22 cellular contexts compared by ENCODE assay signal in genomic region chr21:44533891-44534627, GRCh38. TPM values are rescaled to one million over a fixed set of nuclear protein-coding genes. Genes with fewer than 3 reads are reported as not detected.
A peak's percentile ranks its signal among the peaks of the same experiment; 100 is the strongest.
DNase-seq lines count a peak whose midpoint lies in the region; ATAC-seq and TF ChIP-seq lines count a peak whose summit lies in the region.
"Had no signal": no experiment of that assay in that cellular context is flagged by ENCODE, and none has a peak within 500 bp of the region (broad histone marks: within the 10 kb centered on the region; RNA-seq: fewer than 3 reads in every experiment).

No MANE protein-coding gene starts in this region.

- no peak overlapping the region for H4K8ac ChIP-seq in mesenchymal stem cell (ENCODE audit: low read length)

- no peak for TF ChIP-seq CTCF in VCaP (conservative IDR thresholded peaks at IDR 0.05)

- no peak overlapping the region for H3K14ac ChIP-seq in mesenchymal stem cell (ENCODE audit: low read length in 2 of 2)

- H3K9me3 Mint-ChIP-seq in stimulated activated naive CD8-positive, alpha-beta T cell treated with anti-CD3 and anti-CD28 coated beads, Interleukin-15, amount 100 ng/mL, for 72 hours = no peaks in the 10 kb centered on the region
- H3K9me3 Mint-ChIP-seq: activated T-cell treated with anti-CD3 and anti-CD28 coated beads, Interleukin-2, amount 50 U/mL, for 72 hours; naive thymus-derived CD8-positive, alpha-beta T cell had no signal

- H2AK5ac ChIP-seq in mesenchymal stem cell (ENCODE audit: low read length, severe bottlenecking) = no peak overlapping the region

- no peak overlapping the region for H2AFZ ChIP-seq in mesenchymal stem cell (ENCODE audit: low read depth, low read length)

- no peak overlapping the region for H2BK120ac ChIP-seq in mesenchymal stem cell (ENCODE audit: low read depth, low read length)

- no peak overlapping the region for H3K4me3 Mint-ChIP-seq in stimulated activated naive CD8-positive, alpha-beta T cell treated with anti-CD3 and anti-CD28 coated beads, Interleukin-15, amount 100 ng/mL, for 72 hours
- H3K4me3 Mint-ChIP-seq: activated T-cell treated with anti-CD3 and anti-CD28 coated beads, Interleukin-2, amount 50 U/mL, for 72 hours; IgD-negative memory B cell; mesothelial cell of epicardium; naive thymus-derived CD8-positive, alpha-beta T cell had no signal

- peak; percentile 15 for ATAC-seq in stimulated activated naive CD8-positive, alpha-beta T cell treated with anti-CD3 and anti-CD28 coated beads, Interleukin-15, amount 100 ng/mL, for 72 hours
- no peak for ATAC-seq in stimulated activated naive CD8-positive, alpha-beta T cell treated with anti-CD3 and anti-CD28 coated beads, Interleukin-15, Interleukin-2, amounts not matched to agents 100 U/mL and 50 U/mL, for 24 hours
- no peak for ATAC-seq in HG02642 (IDR thresholded peaks at IDR 0.05; ENCODE audit: poor library complexity, unreplicated experiment)
- no peak for ATAC-seq in GM21423 (IDR thresholded peaks at IDR 0.05; ENCODE audit: unreplicated experiment)
- ATAC-seq in GM21723 (IDR thresholded peaks at IDR 0.05; ENCODE audit: unreplicated experiment) = no peak
- ATAC-seq: naive thymus-derived CD8-positive, alpha-beta T cell had no signal

- no peaks in the 10 kb centered on the region for H3K4me1 ChIP-seq in mesenchymal stem cell (ENCODE audit: control insufficient read depth, insufficient read depth, low read depth, low read length)
- H3K4me1 ChIP-seq: left ventricle myocardium inferior, SJSA1 had no signal

- H3K36me3 ChIP-seq in mesenchymal stem cell (ENCODE audit: control insufficient read depth in 1 of 2, insufficient read depth in 2 of 2, low read depth in 1 of 2, low read length in 2 of 2) = no peaks in the 10 kb centered on the region
- H3K36me3 ChIP-seq: left ventricle myocardium inferior, SJSA1 had no signal

- H3K4me2 ChIP-seq in mesenchymal stem cell (ENCODE audit: low read length, poor library complexity, severe bottlenecking) = no peak overlapping the region

- H3K27me3 Mint-ChIP-seq in stimulated activated naive CD8-positive, alpha-beta T cell treated with anti-CD3 and anti-CD28 coated beads, Interleukin-15, amount 100 ng/mL, for 72 hours = no peaks in the 10 kb centered on the region

- H3K23ac ChIP-seq in mesenchymal stem cell (ENCODE audit: low read length in 2 of 2) = no peak overlapping the region

- H3K9ac ChIP-seq in mesenchymal stem cell (ENCODE audit: low read length) = no peak overlapping the region

- no peaks in the 10 kb centered on the region for H3K9me3 ChIP-seq in mesenchymal stem cell (ENCODE audit: control insufficient read depth, low read length)
- H3K9me3 ChIP-seq: left ventricle myocardium inferior, SJSA1 had no signal

- WGBS in mesenchymal stem cell = 90% methylated on average over 15 of the region's 21 CpGs

- H3K79me1 ChIP-seq in mesenchymal stem cell (replicated peaks; ENCODE audit: low read length, poor library complexity, severe bottlenecking) = no peaks in the 10 kb centered on the region

- no peak overlapping the region for H2BK5ac ChIP-seq in mesenchymal stem cell (ENCODE audit: low read depth, low read length, poor library complexity, severe bottlenecking)

- no peak overlapping the region for H2BK15ac ChIP-seq in mesenchymal stem cell (ENCODE audit: low read depth, poor library complexity, severe bottlenecking)

- H4K91ac ChIP-seq in mesenchymal stem cell (ENCODE audit: low read length) = peak overlapping the region; percentile 40

- H3K18ac ChIP-seq in mesenchymal stem cell (ENCODE audit: low read depth in 1 of 2, low read length in 2 of 2) = no peak overlapping the region

- no peak overlapping the region for H2BK12ac ChIP-seq in mesenchymal stem cell (ENCODE audit: low read length in 2 of 2)

- H3K4me1 Mint-ChIP-seq in stimulated activated naive CD8-positive, alpha-beta T cell treated with anti-CD3 and anti-CD28 coated beads, Interleukin-15, amount 100 ng/mL, for 72 hours = no peaks in the 10 kb centered on the region
- H3K4me1 Mint-ChIP-seq: mesothelial cell of epicardium had no signal

- H3K4me3 ChIP-seq in mesenchymal stem cell (ENCODE audit: insufficient read depth in 1 of 2, low read depth in 1 of 2, low read length in 2 of 2) = no peak overlapping the region
- H3K4me3 ChIP-seq: left ventricle myocardium inferior, SJSA1 had no signal

- DNase-seq in stimulated activated naive CD8-positive, alpha-beta T cell treated with anti-CD3 and anti-CD28 coated beads, Interleukin-15, amount 100 ng/mL, for 72 hours = no peak
- no peak for DNase-seq in stimulated activated naive CD8-positive, alpha-beta T cell treated with anti-CD3 and anti-CD28 coated beads, Interleukin-15, Interleukin-2, amounts not matched to agents 100 U/mL and 50 U/mL, for 24 hours
- DNase-seq in mesenchymal stem cell (no peak), NCI-H1092 (lab: John Stamatoyannopoulos, UW) (no peak)
- DNase-seq: activated CD4-positive, alpha-beta T cell treated with anti-CD3 and anti-CD28 coated beads for 48 hours; activated T-cell treated with anti-CD3 and anti-CD28 coated beads, Interleukin-2, amount 50 U/mL, for 72 hours; amygdala; Calu3; left ventricle myocardium inferior; NCI-H1105 treated with DMSO at 0.1 percent for 48 hours; NCI-H1930; NCI-H69; small intestine had no signal

- no peak overlapping the region for H3K4ac ChIP-seq in mesenchymal stem cell (ENCODE audit: low read depth in 1 of 2, low read length in 2 of 2)

- H3K27ac Mint-ChIP-seq in stimulated activated naive CD8-positive, alpha-beta T cell treated with anti-CD3 and anti-CD28 coated beads, Interleukin-15, amount 100 ng/mL, for 72 hours = no peak overlapping the region
- H3K27ac Mint-ChIP-seq: activated T-cell treated with anti-CD3 and anti-CD28 coated beads, Interleukin-2, amount 50 U/mL, for 72 hours; IgD-negative memory B cell; mesothelial cell of epicardium; naive thymus-derived CD8-positive, alpha-beta T cell had no signal

- H3K27me3 ChIP-seq in mesenchymal stem cell (ENCODE audit: control insufficient read depth in 1 of 2, insufficient read depth in 1 of 2, low read length in 2 of 2) = peaks cover 0 to 8% of the 10 kb centered on the region in 2 experiments

- peak overlapping the region; percentile 59 for H3K27ac ChIP-seq in VCaP
- H3K27ac ChIP-seq in mesenchymal stem cell (ENCODE audit: low read length, poor library complexity, severe bottlenecking) = no peak overlapping the region
- H3K27ac ChIP-seq: left ventricle myocardium inferior, SJSA1 had no signal

RNA-seq across cellular contexts. Expression of gene KRTAP10-1, which starts 5.9 kb away (rescaled TPM):
- polyA plus RNA-seq in mesenchymal stem cell (2013, experiment 1 of 2) = not detected
- not detected for polyA plus RNA-seq in mesenchymal stem cell (2013, experiment 2 of 2)
- polyA plus RNA-seq: IgD-negative memory B cell; naive thymus-derived CD8-positive, alpha-beta T cell; small intestine; urinary bladder had no signal

RNA-seq across cellular contexts. Expression of gene KRTAP10-2, which starts 17.2 kb away (rescaled TPM):
- polyA plus RNA-seq in mesenchymal stem cell (2013, experiment 1 of 2) = not detected
- polyA plus RNA-seq in mesenchymal stem cell (2013, experiment 2 of 2) = not detected
- polyA plus RNA-seq: IgD-negative memory B cell; naive thymus-derived CD8-positive, alpha-beta T cell; small intestine; urinary bladder had no signal

RNA-seq across cellular contexts. Expression of gene KRTAP10-3, which starts 24.5 kb away (rescaled TPM):
- not detected for polyA plus RNA-seq in mesenchymal stem cell (2013, experiment 1 of 2)
- not detected for polyA plus RNA-seq in mesenchymal stem cell (2013, experiment 2 of 2)
- polyA plus RNA-seq: IgD-negative memory B cell; naive thymus-derived CD8-positive, alpha-beta T cell; small intestine; urinary bladder had no signal

RNA-seq across cellular contexts. Expression of gene KRTAP10-4, which starts 39.5 kb away (rescaled TPM):
- polyA plus RNA-seq in mesenchymal stem cell (2013, experiment 1 of 2) = not detected
- polyA plus RNA-seq in mesenchymal stem cell (2013, experiment 2 of 2) = not detected
- polyA plus RNA-seq: IgD-negative memory B cell; naive thymus-derived CD8-positive, alpha-beta T cell; small intestine; urinary bladder had no signal

RNA-seq across cellular contexts. Expression of gene KRTAP10-5, which starts 46.3 kb away (rescaled TPM):
- not detected for polyA plus RNA-seq in mesenchymal stem cell (2013, experiment 1 of 2)
- not detected for polyA plus RNA-seq in mesenchymal stem cell (2013, experiment 2 of 2)
- polyA plus RNA-seq: IgD-negative memory B cell; naive thymus-derived CD8-positive, alpha-beta T cell; small intestine; urinary bladder had no signal
